In genomic region chr20:13936781-13937576, GRCh38 we compare ENCODE assay signal across 33 cellular contexts. TPM values are rescaled to one million over a fixed set of nuclear protein-coding genes. Genes with fewer than 3 reads are reported as not detected.
"Had no signal": no experiment of that assay in that cellular context is flagged by ENCODE, and none has a peak within 500 bp of the region (broad histone marks: within the 10 kb centered on the region; RNA-seq: fewer than 3 reads in every experiment).

No MANE protein-coding gene starts in this region.

- H3K27me3 ChIP-seq: body of pancreas, gastrocnemius medialis, hepatocyte, neutrophil had no signal

- H3K9me3 ChIP-seq: body of pancreas, gastrocnemius medialis, neutrophil, thoracic aorta had no signal

- H3K4me2 ChIP-seq: hepatocyte had no signal

- H3K4me1 ChIP-seq: body of pancreas, gastrocnemius medialis, left ventricle myocardium inferior had no signal

- FAIRE-seq: TTC549 had no signal

- H2AFZ ChIP-seq: hepatocyte had no signal

- H3K27ac ChIP-seq: body of pancreas, gastrocnemius medialis, hepatocyte, left ventricle myocardium inferior, neutrophil, skin epidermis, thoracic aorta, VCaP had no signal

- H3K4me3 ChIP-seq: body of pancreas, coronary artery, gastrocnemius medialis, hepatocyte, left ventricle myocardium inferior, lung, skin epidermis, thoracic aorta had no signal

- DNase-seq: activated CD4-positive, alpha-beta T cell treated with anti-CD3 and anti-CD28 coated beads for 4 hours; activated CD4-positive, alpha-beta T cell treated with anti-CD3 and anti-CD28 coated beads, Interleukin-2, amount 50 U/mL, for 4 hours; activated CD8-positive, alpha-beta memory T cell treated with anti-CD3 and anti-CD28 coated beads for 24 hours; activated effector memory CD4-positive, alpha-beta T cell treated with Interleukin-2 at 50 U/mL for 16 hours; activated naive CD4-positive, alpha-beta T cell treated with Interleukin-2 at 50 U/mL for 16 hours; anterior cingulate cortex; body of pancreas; effector memory CD8-positive, alpha-beta T cell; erythroblast; gastrocnemius medialis; glutamatergic neuron; islet precursor cell; left ventricle myocardium inferior; mesendoderm; retina; stimulated activated CD4-positive, alpha-beta T cell treated with anti-CD3 and anti-CD28 coated beads, Interleukin-12 subunit alpha, Interleukin-12 subunit beta, amount 100 ng/mL, for 4 hours; stimulated activated CD4-positive, alpha-beta T cell treated with anti-CD3 and anti-CD28 coated beads, Interleukin-4, amount 100 ng/mL, for 1 hour; stimulated activated naive CD8-positive, alpha-beta T cell treated with anti-CD3 and anti-CD28 coated beads, Interleukin-15, Interleukin-2, amounts not matched to agents 100 U/mL and 50 U/mL, for 24 hours; T-helper 9 cell had no signal

- ATAC-seq: body of pancreas; effector memory CD8-positive, alpha-beta T cell; gastrocnemius medialis; natural killer cell treated with Interleukin-12 subunit alpha and Interleukin-12 subunit beta and Interleukin-15 and Interleukin-18, amount 100 ng/mL, for 72 hours; sciatic nerve; stimulated activated naive CD8-positive, alpha-beta T cell treated with anti-CD3 and anti-CD28 coated beads, Interleukin-15, Interleukin-2, amounts not matched to agents 100 U/mL and 50 U/mL, for 24 hours had no signal

- H3K79me2 ChIP-seq: hepatocyte had no signal

- H3K36me3 ChIP-seq: gastrocnemius medialis, left ventricle myocardium inferior, neutrophil, thoracic aorta had no signal

RNA-seq across cellular contexts. Expression of gene SEL1L2, which starts 53.4 kb away (rescaled TPM):
- total RNA-seq: body of pancreas; cerebellum; hepatocyte; lung; mononuclear cell; myocyte; natural killer cell treated with Interleukin-12 subunit alpha and Interleukin-12 subunit beta and Interleukin-15 and Interleukin-18, amount 100 ng/mL, for 72 hours; osteocyte; sciatic nerve; thoracic aorta had no signal
- polyA plus RNA-seq: hepatocyte, lung had no signal

RNA-seq across cellular contexts. Expression of gene MACROD2, which starts 58.3 kb away (rescaled TPM):
- total RNA-seq: natural killer cell treated with Interleukin-12 subunit alpha and Interleukin-12 subunit beta and Interleukin-15 and Interleukin-18, amount 100 ng/mL, for 72 hours had no signal
